21 cellular contexts compared by ENCODE assay signal in genomic region chr15:25613113-25613512, GRCh38.
"Had no signal": no experiment of that assay in that cellular context is flagged by ENCODE, and none has a peak within 500 bp of the region (broad histone marks: within the 10 kb centered on the region; RNA-seq: fewer than 3 reads in every experiment).

No MANE protein-coding gene starts in this region.

- H3K27me3 ChIP-seq: MG63, SJSA1 had no signal

- H3K36me3 ChIP-seq: MG63, SJSA1 had no signal

- H3K4me3 ChIP-seq: MG63, SJSA1, SK-N-MC had no signal

- FAIRE-seq: HepG2 had no signal

- DNase-seq: IMR-90, Karpas-422, KG1, MG63, NCI-H1092, NCI-H1436, NCI-H187, NCI-H2029, NCI-H2081 treated with DMSO at 0.1 percent for 48 hours, NCI-H2171, NCI-H226, NCI-H446, NCI-H510A, NCI-H524 treated with DMSO at 0.1 percent for 48 hours, NCI-H69, NCI-H774, SIG-M5 had no signal

- H3K9me3 ChIP-seq: MG63, SJSA1 had no signal

- H3K4me1 ChIP-seq: SJSA1 had no signal

- H3K27ac ChIP-seq: RWPE1, SJSA1, SK-N-MC had no signal

- ATAC-seq: HepG2 had no signal
